ENCODE assay signal across 8 cellular contexts in the genomic region with DNA sequence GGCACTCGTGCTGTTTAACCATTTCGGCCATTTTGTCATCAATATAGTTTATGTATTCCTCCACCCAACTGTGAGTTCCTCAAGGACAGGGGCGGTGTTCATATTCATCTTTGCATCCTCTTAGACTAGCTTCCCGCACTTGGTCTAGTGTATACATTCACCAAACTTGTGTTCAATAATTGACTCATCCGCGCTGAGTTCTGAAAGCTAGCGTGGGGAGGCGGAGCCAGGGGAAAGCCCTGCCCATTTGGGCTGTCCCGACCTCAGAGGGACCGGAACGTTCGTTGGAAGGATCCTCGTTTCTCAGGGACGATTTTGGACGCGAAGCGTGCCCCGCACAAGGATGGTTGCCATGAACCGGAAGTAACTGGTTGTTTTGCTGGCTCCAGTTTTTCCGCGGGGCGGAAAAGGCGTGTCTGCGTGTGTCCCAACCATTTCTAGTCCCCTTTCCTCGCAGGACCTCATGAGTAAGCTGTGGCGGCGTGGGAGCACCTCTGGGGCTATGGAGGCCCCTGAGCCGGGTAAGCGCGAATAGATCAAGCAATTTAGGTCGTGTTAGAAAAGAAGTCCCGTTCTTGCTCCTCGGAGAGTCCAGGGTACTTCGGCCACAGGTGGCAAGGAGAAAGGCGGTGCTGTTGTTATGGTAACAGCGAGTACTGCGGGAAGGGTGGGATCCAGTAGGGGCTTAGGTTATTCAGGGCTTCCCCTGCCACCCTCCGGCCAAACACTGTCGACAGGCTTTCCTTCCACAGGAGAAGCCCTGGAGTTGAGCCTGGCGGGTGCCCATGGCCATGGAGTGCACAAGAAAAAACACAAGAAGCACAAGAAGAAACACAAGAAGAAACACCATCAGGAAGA. TPM values are rescaled to one million over a fixed set of nuclear protein-coding genes. Genes with fewer than 3 reads are reported as not detected.
DNase-seq lines count a peak whose midpoint lies in the region; ATAC-seq and TF ChIP-seq lines count a peak whose summit lies in the region.

A gene (plus strand): TSS at position 434 of the 858 bp plus-strand sequence. CDS start 30 bp downstream, at position 464.

- H3K4me3 ChIP-seq in GM12864 (ENCODE audit: low read depth, low read length) (peak within 1 kb of the TSS; percentile 77), parathyroid adenoma (ENCODE audit: low read depth, low read length) (peak within 1 kb of the TSS; percentile 89), transverse colon (peak within 1 kb of the TSS; percentile 48 to 70 (median 64))

- H3K9ac ChIP-seq in parathyroid adenoma, result peak within 1 kb of the TSS; percentile 41

- peak within 1 kb of the TSS; percentile 88 for H3K4me2 ChIP-seq in parathyroid adenoma (ENCODE audit: low read length)

- peaks cover 17% of the 10 kb centered on the region for H3K36me3 Mint-ChIP-seq in activated naive CD8-positive, alpha-beta T cell treated with anti-CD3 and anti-CD28 coated beads, Interleukin-2, amount 50 U/mL, for 24 hours (ENCODE audit: low read depth)

- in situ Hi-C loops in transverse colon (cut with MboI; ENCODE audit: low pct_ligation_motif_present in 1 of 4, low pct_unique_long_range_greater_than_20kb in 1 of 4, low sequenced_read_pairs in 3 of 4), result no loop called here

- peaks cover 58% of the 10 kb centered on the region for H3K4me1 Mint-ChIP-seq in activated naive CD8-positive, alpha-beta T cell treated with anti-CD3 and anti-CD28 coated beads, Interleukin-2, amount 50 U/mL, for 24 hours

- intact Hi-C loops in Right ventricle myocardium inferior (cut with DNase I) (loop anchor here (2.0 kb wide), 1 partner anchor 28 kb away; a partner anchor contains a TSS), transverse colon (cut with DNase I; ENCODE audit: low total_unique reads) (no loop called here)

- peaks cover 2% of the 10 kb centered on the region for H3K27me3 Mint-ChIP-seq in activated naive CD8-positive, alpha-beta T cell treated with anti-CD3 and anti-CD28 coated beads, Interleukin-2, amount 50 U/mL, for 24 hours

- H3K4me3 Mint-ChIP-seq in activated naive CD8-positive, alpha-beta T cell treated with anti-CD3 and anti-CD28 coated beads, Interleukin-2, amount 50 U/mL, for 24 hours, result peak within 1 kb of the TSS; percentile 98

- TF ChIP-seq CTCF in GM12864 (IDR thresholded peaks at IDR 0.05; ENCODE audit: low read depth, low read length, missing control alignments), result no peak
- no peak for TF ChIP-seq CTCF in parathyroid adenoma (IDR thresholded peaks at IDR 0.05)
- TF ChIP-seq CTCF in transverse colon (IDR thresholded peaks at IDR 0.05), result no peak

- H3K27me3 ChIP-seq in parathyroid adenoma (ENCODE audit: control insufficient read depth, insufficient read depth, low read length), result no peaks in the 10 kb centered on the region
- no peaks in the 10 kb centered on the region for H3K27me3 ChIP-seq in transverse colon

- H3K36me3 ChIP-seq in parathyroid adenoma (ENCODE audit: control insufficient read depth, insufficient read depth, low read length) (no peaks in the 10 kb centered on the region), transverse colon (no peaks in the 10 kb centered on the region)

- TF ChIP-seq EP300 in transverse colon (IDR thresholded peaks at IDR 0.05; ENCODE audit: low read depth), result no peak

- H3K9me3 ChIP-seq in parathyroid adenoma (ENCODE audit: control insufficient read depth, low read length) (no peaks in the 10 kb centered on the region), transverse colon (no peaks in the 10 kb centered on the region)

- TF ChIP-seq POLR2A in transverse colon (IDR thresholded peaks at IDR 0.05), result no peak

- H3K4me1 ChIP-seq in parathyroid adenoma (peaks cover 31% of the 10 kb centered on the region), transverse colon (peaks cover 21 to 32% (median 27%) of the 10 kb centered on the region in 4 donors)

- H3K9me3 Mint-ChIP-seq in activated naive CD8-positive, alpha-beta T cell treated with anti-CD3 and anti-CD28 coated beads, Interleukin-2, amount 50 U/mL, for 24 hours, result no peaks in the 10 kb centered on the region

- WGBS in transverse colon (ENCODE audit: low coverage in 1 of 2), 2 donors, result 0% methylated on average over 5 to 35 of the region's 40 CpGs

- H3K27ac ChIP-seq in parathyroid adenoma (peak within 1 kb of the TSS; percentile 43), transverse colon (peak within 1 kb of the TSS; percentile 69 to 84 (median 78))

- peak within 1 kb of the TSS; percentile 97 for H3K27ac Mint-ChIP-seq in activated naive CD8-positive, alpha-beta T cell treated with anti-CD3 and anti-CD28 coated beads, Interleukin-2, amount 50 U/mL, for 24 hours

- H3K79me2 ChIP-seq in parathyroid adenoma, result peaks cover 6% of the 10 kb centered on the region

- DNase-seq in GM12864 (ENCODE audit: low read depth), result peak; percentile 98
- DNase-seq in NCI-H1417 treated with DMSO at 0.1 percent for 48 hours (lab: John Stamatoyannopoulos, UW), result peak; percentile 96
- DNase-seq in SW480 (ENCODE audit: low spot score), result peak; percentile 98
- peak; percentile 96 for DNase-seq in activated naive CD8-positive, alpha-beta T cell treated with anti-CD3 and anti-CD28 coated beads, Interleukin-2, amount 50 U/mL, for 24 hours
- peak; percentile 95 for DNase-seq in Right ventricle myocardium inferior (ENCODE audit: missing footprints)
- DNase-seq in transverse colon, result peak; percentile 97

- H2AFZ ChIP-seq in parathyroid adenoma, result peak within 1 kb of the TSS; percentile 82

- ATAC-seq in HG02763 (IDR thresholded peaks at IDR 0.05; ENCODE audit: unreplicated experiment) (peak; percentile 34), Right ventricle myocardium inferior (peak; percentile 68)
- ATAC-seq in activated naive CD8-positive, alpha-beta T cell treated with anti-CD3 and anti-CD28 coated beads, Interleukin-2, amount 50 U/mL, for 24 hours, result peak; percentile 55

RNA-seq across cellular contexts. Expression of the gene that starts here (rescaled TPM):
- total RNA-seq in Right ventricle myocardium inferior (15.7 TPM), transverse colon (10 to 100 TPM; 12.9 to 53.9 (median 34.5) TPM)

Comparison
In these comparisons a context has a peak if more than half of its experiments do, and no peak if none do; other contexts are left out.
1. Peak in every context shown above with its lines: DNase-seq, ATAC-seq, H3K4me3 ChIP-seq and H3K27ac ChIP-seq.